7 cellular contexts compared by ENCODE assay signal in genomic region chr1:155967410-155968400, GRCh38. TPM values are rescaled to one million over a fixed set of nuclear protein-coding genes. Genes with fewer than 3 reads are reported as not detected.
DNase-seq lines count a peak whose midpoint lies in the region; ATAC-seq, FAIRE-seq and TF ChIP-seq lines count a peak whose summit lies in the region.
"Had no signal": no experiment of that assay in that cellular context is flagged by ENCODE, and none has a peak within 500 bp of the region (broad histone marks: within the 10 kb centered on the region; RNA-seq: fewer than 3 reads in every experiment).

No MANE protein-coding gene starts in this region.

- peak overlapping the region; percentile 47 for H2AK9ac ChIP-seq in IMR-90 (replicated peaks; ENCODE audit: low read depth, low read length, poor library complexity)

- peak overlapping the region; percentile 78 for H2AK5ac ChIP-seq in IMR-90 (ENCODE audit: low read depth, low read length)

- no peak for DNase-seq in IMR-90
- peak; percentile 32 for DNase-seq in central memory CD4-positive, alpha-beta T cell
- DNase-seq in GM12892 (ENCODE audit: insufficient read length), result no peak
- no peak for DNase-seq in NCI-H2107 (lab: John Stamatoyannopoulos, UW)
- DNase-seq: activated CD4-positive, alpha-beta T cell treated with anti-CD3 and anti-CD28 coated beads, Interleukin-2, amount 50 U/mL, for 1 hour had no signal

- H4K91ac ChIP-seq in IMR-90 (ENCODE audit: insufficient read depth, low read depth, low read length), result peak overlapping the region; percentile 57; the same call in 1 of the 2 replicates

- dilution Hi-C loops in IMR-90 (cut with HindIII; ENCODE audit: low sequenced_read_pairs, unreplicated experiment), result no loop called here

- peak overlapping the region; percentile 67 for H2BK5ac ChIP-seq in IMR-90 (ENCODE audit: low read depth, low read length, poor library complexity, severe bottlenecking)

- peak overlapping the region; percentile 91 to 95 (median 94) for H3K27ac Mint-ChIP-seq in nephron

- peak overlapping the region; percentile 24; the same call in 1 of the 2 replicates for H3K4me2 ChIP-seq in IMR-90 (ENCODE audit: low read depth, low read length)

- H3K18ac ChIP-seq in IMR-90 (ENCODE audit: low read depth, low read length), result peak overlapping the region; percentile 62

- H3K4me1 Mint-ChIP-seq in nephron, result peaks cover 68% of the 10 kb centered on the region

- peaks cover 88% of the 10 kb centered on the region for H4K20me1 ChIP-seq in IMR-90 (ENCODE audit: insufficient read depth, low read length)

- H3K9me1 ChIP-seq in IMR-90 (ENCODE audit: insufficient read depth, low read length), result peaks cover 43% of the 10 kb centered on the region

- H3K9ac ChIP-seq in IMR-90 (ENCODE audit: low read depth, low read length), result peak overlapping the region; percentile 25

- ATAC-seq in IMR-90 (ENCODE audit: low read depth) (no peak), GM21737 (IDR thresholded peaks at IDR 0.05; ENCODE audit: unreplicated experiment) (no peak)

- H3K27me3 ChIP-seq in IMR-90 (ENCODE audit: control insufficient read depth, insufficient read depth, low read length), result no peaks in the 10 kb centered on the region

- peaks cover 46% of the 10 kb centered on the region for H3K36me3 Mint-ChIP-seq in nephron (ENCODE audit: low read depth)

- peak overlapping the region; percentile 57 to 76 (median 66) for H3K4me3 Mint-ChIP-seq in nephron

- peak overlapping the region; percentile 88; the same call in 1 of the 2 replicates for H3K14ac ChIP-seq in IMR-90 (replicated peaks; ENCODE audit: low read depth, low read length)

- POLR2A ChIA-PET in IMR-90 (lab: Charles Lee; ENCODE audit: unreplicated experiment), result interaction anchor here (0.5 to 0.7 kb wide), 4 partner anchors 9 to 22 kb away, joined by 3 to 5 read pairs (median 3); partner anchors contain the start of gene ARHGEF2

- TF ChIP-seq CTCF in IMR-90 (conservative IDR thresholded peaks at IDR 0.05; ENCODE audit: low read depth, low read length), result no peak
- TF ChIP-seq CTCF in nephron (IDR thresholded peaks at IDR 0.05; ENCODE audit: unreplicated experiment in 3 of 3), result no peak

- H3K9me3 ChIP-seq in IMR-90 (ENCODE audit: control insufficient read depth, insufficient read depth, low read length), result no peaks in the 10 kb centered on the region

- no peaks in the 10 kb centered on the region for H3K9me3 Mint-ChIP-seq in nephron

- no peak for TF ChIP-seq POLR2A in IMR-90 (IDR thresholded peaks at IDR 0.05; ENCODE audit: low read depth, low read length)
- no peak for TF ChIP-seq POLR2A in GM12892 (IDR thresholded peaks at IDR 0.05; ENCODE audit: low read depth, low read length)

- peak overlapping the region; percentile 73 for H3K4ac ChIP-seq in IMR-90 (ENCODE audit: low read depth, low read length)

- intact Hi-C loops in IMR-90 (cut with micrococcal nuclease), result no loop called here

- H2BK120ac ChIP-seq in IMR-90 (ENCODE audit: low read depth, low read length), result peak overlapping the region; percentile 26; the same call in 1 of the 2 replicates

- peaks cover 37 to 80% of the 10 kb centered on the region in 2 experiments for H3K79me1 ChIP-seq in IMR-90 (ENCODE audit: low read depth in 1 of 2, low read length in 2 of 2)

- TF ChIP-seq RAD21 in IMR-90 (IDR thresholded peaks at IDR 0.05; ENCODE audit: low read length), result no peak

- CTCF ChIA-PET in IMR-90 (lab: Yijun Ruan, JAX), result interaction anchor here (0.6 to 1.4 kb wide), 4 partner anchors 9 to 22 kb away, joined by 4 to 6 read pairs (median 4); no protein-coding TSS in a partner anchor

- H3K23ac ChIP-seq in IMR-90 (ENCODE audit: low read depth, low read length), result peak overlapping the region; percentile 82

- peak overlapping the region; percentile 45 to 48; a peak in 2 of 4 replicates for H4K8ac ChIP-seq in IMR-90 (ENCODE audit: low read depth in 2 of 2, low read length in 2 of 2)

- in situ Hi-C loops in IMR-90 (cut with MboI; ENCODE audit: low sequenced_read_pairs), result no loop called here

- FAIRE-seq in GM12892 (lab: Jason Lieb, UNC), result no peak

- no peak overlapping the region for H3K4me3 ChIP-seq in IMR-90 (ENCODE audit: insufficient read depth, low read depth, low read length)

- BruUV-seq in IMR-90 (replicated peaks; lab: Mats Ljungman, UMichigan), result no TSS peak

- no peaks in the 10 kb centered on the region for H3K27me3 Mint-ChIP-seq in nephron (ENCODE audit: low read depth)

- peak overlapping the region; percentile 14 for H4K5ac ChIP-seq in IMR-90 (ENCODE audit: low read depth, low read length)

- no peak overlapping the region for H3K56ac ChIP-seq in IMR-90 (ENCODE audit: extremely low read depth, insufficient read depth, low read length)

- no peak overlapping the region for H2AFZ ChIP-seq in IMR-90 (replicated peaks; ENCODE audit: low read length, poor library complexity)

- H2BK20ac ChIP-seq in IMR-90 (ENCODE audit: low read depth, low read length), result no peak overlapping the region

- peak overlapping the region; percentile 56; the same call in 1 of the 3 replicates for H2BK15ac ChIP-seq in IMR-90 (ENCODE audit: low read depth, low read length)

- H3K4me1 ChIP-seq in IMR-90 (ENCODE audit: control insufficient read depth, insufficient read depth, low read length), result peaks cover 47% of the 10 kb centered on the region

- H3K27ac ChIP-seq in IMR-90 (ENCODE audit: insufficient read depth, low read length), result peak overlapping the region; percentile 82

- no CpG with 5 or more reads among the region's 19 CpGs for WGBS in IMR-90 (ENCODE audit: extremely low coverage in 2 of 2, insufficient read length in 1 of 2), 2 experiments

- H3K36me3 ChIP-seq in IMR-90 (ENCODE audit: control insufficient read depth, insufficient read depth, low read length), result peaks cover 67% of the 10 kb centered on the region

TF ChIP-seq in IMR-90, 13 proteins besides CTCF, POLR2A, EP300 and RAD21:
- TF ChIP-seq USF2 (IDR thresholded peaks at IDR 0.05; ENCODE audit: low read depth, low read length) (no peak), NFE2L2 (IDR thresholded peaks at IDR 0.05; ENCODE audit: low read depth, low read length) (no peak), FOS (IDR thresholded peaks at IDR 0.05; ENCODE audit: low read depth, low read length) (no peak), SMC3 (IDR thresholded peaks at IDR 0.05; ENCODE audit: low read depth, low read length) (no peak), CEBPB (IDR thresholded peaks at IDR 0.05; ENCODE audit: low read depth, low read length) (no peak), RCOR1 (IDR thresholded peaks at IDR 0.05; ENCODE audit: insufficient replicate concordance, low read length) (no peak), MAZ (IDR thresholded peaks at IDR 0.05; ENCODE audit: borderline replicate concordance, low read depth, low read length) (no peak), CHD1 (IDR thresholded peaks at IDR 0.05; ENCODE audit: low read depth, low read length) (no peak), RFX5 (IDR thresholded peaks at IDR 0.05; ENCODE audit: low read depth, low read length) (no peak), MXI1 (IDR thresholded peaks at IDR 0.05; ENCODE audit: borderline replicate concordance, low read depth, low read length) (no peak), ELK1 (IDR thresholded peaks at IDR 0.05; ENCODE audit: borderline replicate concordance, low read depth, low read length) (no peak), BHLHE40 (IDR thresholded peaks at IDR 0.05; ENCODE audit: low read depth, low read length) (no peak), MAFK (IDR thresholded peaks at IDR 0.05; ENCODE audit: low read depth, low read length) (no peak)

RNA-seq across cellular contexts. Expression of gene ARHGEF2, which starts 10.6 kb away (rescaled TPM):
- total RNA-seq in IMR-90 (2012; rRNA removed), result 81.4 and 91.8 TPM in 2 replicates
- 101 and 117 TPM in 2 replicates for polyA plus RNA-seq in IMR-90 (2012; rRNA removed)
- 64.3 and 78.0 TPM in 2 replicates for polyA plus RNA-seq in IMR-90 (2012; cell fraction: cytosol; rRNA removed)
- 272 and 424 TPM in 2 replicates for polyA plus RNA-seq in IMR-90 (2012; cell fraction: nucleus; rRNA removed; ENCODE audit: low replicate concordance)
- 57.6 TPM for polyA plus RNA-seq in GM12892 (2012; ENCODE audit: missing spikeins)

RNA-seq across cellular contexts. Expression of gene RXFP4, which starts 26.3 kb away (rescaled TPM):
- total RNA-seq in IMR-90 (2012; rRNA removed), result not detected in 2 replicates
- not detected in 2 replicates for polyA plus RNA-seq in IMR-90 (2012; rRNA removed)
- not detected in 2 replicates for polyA plus RNA-seq in IMR-90 (2012; cell fraction: cytosol; rRNA removed)
- polyA plus RNA-seq in IMR-90 (2012; cell fraction: nucleus; rRNA removed; ENCODE audit: low replicate concordance), result 0.07 TPM in 1 of 2 replicates, not detected in the other
- polyA plus RNA-seq in GM12892 (2012; ENCODE audit: missing spikeins), result 0.36 TPM

RNA-seq across cellular contexts. Expression of gene KHDC4, which starts 33.5 kb away (rescaled TPM):
- total RNA-seq in IMR-90 (2012; rRNA removed), result 22.5 and 28.0 TPM in 2 replicates
- polyA plus RNA-seq in IMR-90 (2012; rRNA removed), result 23.4 and 29.9 TPM in 2 replicates
- 9.3 and 11.6 TPM in 2 replicates for polyA plus RNA-seq in IMR-90 (2012; cell fraction: cytosol; rRNA removed)
- polyA plus RNA-seq in IMR-90 (2012; cell fraction: nucleus; rRNA removed; ENCODE audit: low replicate concordance), result 59.4 and 172 TPM in 2 replicates
- polyA plus RNA-seq in GM12892 (2012; ENCODE audit: missing spikeins), result 46.2 TPM

RNA-seq across cellular contexts. Expression of gene SSR2, which starts 53.0 kb away (rescaled TPM):
- 553 and 927 TPM in 2 replicates for total RNA-seq in IMR-90 (2012; rRNA removed)
- 952 and 1,264 TPM in 2 replicates for polyA plus RNA-seq in IMR-90 (2012; rRNA removed)
- polyA plus RNA-seq in IMR-90 (2012; cell fraction: cytosol; rRNA removed), result 935 and 1,213 TPM in 2 replicates
- 229 and 499 TPM in 2 replicates for polyA plus RNA-seq in IMR-90 (2012; cell fraction: nucleus; rRNA removed; ENCODE audit: low replicate concordance)
- 230 TPM for polyA plus RNA-seq in GM12892 (2012; ENCODE audit: missing spikeins)

RNA-seq across cellular contexts. Expression of gene RIT1, which starts 56.6 kb away (rescaled TPM):
- total RNA-seq in IMR-90 (2012; rRNA removed), result 46.8 and 52.2 TPM in 2 replicates
- polyA plus RNA-seq in IMR-90 (2012; rRNA removed), result 26.2 and 29.6 TPM in 2 replicates
- 8.5 and 14.4 TPM in 2 replicates for polyA plus RNA-seq in IMR-90 (2012; cell fraction: cytosol; rRNA removed)
- polyA plus RNA-seq in IMR-90 (2012; cell fraction: nucleus; rRNA removed; ENCODE audit: low replicate concordance), result 5.5 and 26.8 TPM in 2 replicates
- polyA plus RNA-seq in GM12892 (2012; ENCODE audit: missing spikeins), result 19.8 TPM
